1 cellular context compared by ENCODE assay signal in the genomic region with DNA sequence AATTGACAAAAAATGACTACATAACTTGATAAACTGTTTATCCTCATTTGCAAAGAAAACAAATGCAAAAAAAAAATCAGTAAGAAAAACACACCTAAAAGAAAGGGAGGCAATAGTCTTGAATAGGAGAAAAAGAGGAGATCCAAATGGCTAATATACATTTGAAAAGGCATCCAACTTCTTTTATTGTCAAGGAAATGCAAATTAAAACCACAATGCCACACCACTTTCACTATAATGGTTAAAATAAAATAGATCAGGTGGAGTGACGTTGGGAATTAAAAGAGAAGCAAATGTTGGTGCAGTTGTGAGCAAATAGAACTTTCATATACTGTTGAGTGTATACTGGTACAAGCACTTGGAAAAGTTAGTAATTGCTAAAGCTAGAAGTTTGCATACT.
TF ChIP-seq lines count a peak whose summit lies in the region.

No MANE protein-coding gene starts in this region.

TF ChIP-seq in WTC11, 78 proteins besides CTCF, POLR2A, EP300 and RAD21 (continued from another document):
- TF ChIP-seq, protein P1, sequence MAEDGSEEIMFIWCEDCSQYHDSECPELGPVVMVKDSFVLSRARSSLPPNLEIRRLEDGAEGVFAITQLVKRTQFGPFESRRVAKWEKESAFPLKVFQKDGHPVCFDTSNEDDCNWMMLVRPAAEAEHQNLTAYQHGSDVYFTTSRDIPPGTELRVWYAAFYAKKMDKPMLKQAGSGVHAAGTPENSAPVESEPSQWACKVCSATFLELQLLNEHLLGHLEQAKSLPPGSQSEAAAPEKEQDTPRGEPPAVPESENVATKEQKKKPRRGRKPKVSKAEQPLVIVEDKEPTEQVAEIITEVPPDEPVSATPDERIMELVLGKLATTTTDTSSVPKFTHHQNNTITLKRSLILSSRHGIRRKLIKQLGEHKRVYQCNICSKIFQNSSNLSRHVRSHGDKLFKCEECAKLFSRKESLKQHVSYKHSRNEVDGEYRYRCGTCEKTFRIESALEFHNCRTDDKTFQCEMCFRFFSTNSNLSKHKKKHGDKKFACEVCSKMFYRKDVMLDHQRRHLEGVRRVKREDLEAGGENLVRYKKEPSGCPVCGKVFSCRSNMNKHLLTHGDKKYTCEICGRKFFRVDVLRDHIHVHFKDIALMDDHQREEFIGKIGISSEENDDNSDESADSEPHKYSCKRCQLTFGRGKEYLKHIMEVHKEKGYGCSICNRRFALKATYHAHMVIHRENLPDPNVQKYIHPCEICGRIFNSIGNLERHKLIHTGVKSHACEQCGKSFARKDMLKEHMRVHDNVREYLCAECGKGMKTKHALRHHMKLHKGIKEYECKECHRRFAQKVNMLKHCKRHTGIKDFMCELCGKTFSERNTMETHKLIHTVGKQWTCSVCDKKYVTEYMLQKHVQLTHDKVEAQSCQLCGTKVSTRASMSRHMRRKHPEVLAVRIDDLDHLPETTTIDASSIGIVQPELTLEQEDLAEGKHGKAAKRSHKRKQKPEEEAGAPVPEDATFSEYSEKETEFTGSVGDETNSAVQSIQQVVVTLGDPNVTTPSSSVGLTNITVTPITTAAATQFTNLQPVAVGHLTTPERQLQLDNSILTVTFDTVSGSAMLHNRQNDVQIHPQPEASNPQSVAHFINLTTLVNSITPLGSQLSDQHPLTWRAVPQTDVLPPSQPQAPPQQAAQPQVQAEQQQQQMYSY (CRISPR knock-in tag; IDR thresholded peaks at IDR 0.05) = no peak
- TF ChIP-seq, protein P2, sequence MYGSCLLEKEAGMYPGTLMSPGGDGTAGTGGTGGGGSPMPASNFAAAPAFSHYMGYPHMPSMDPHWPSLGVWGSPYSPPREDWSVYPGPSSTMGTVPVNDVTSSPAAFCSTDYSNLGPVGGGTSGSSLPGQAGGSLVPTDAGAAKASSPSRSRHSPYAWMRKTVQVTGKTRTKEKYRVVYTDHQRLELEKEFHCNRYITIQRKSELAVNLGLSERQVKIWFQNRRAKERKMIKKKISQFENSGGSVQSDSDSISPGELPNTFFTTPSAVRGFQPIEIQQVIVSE (CRISPR knock-in tag; IDR thresholded peaks at IDR 0.05; ENCODE audit: borderline replicate concordance) = no peak
- TF ChIP-seq, protein P3, sequence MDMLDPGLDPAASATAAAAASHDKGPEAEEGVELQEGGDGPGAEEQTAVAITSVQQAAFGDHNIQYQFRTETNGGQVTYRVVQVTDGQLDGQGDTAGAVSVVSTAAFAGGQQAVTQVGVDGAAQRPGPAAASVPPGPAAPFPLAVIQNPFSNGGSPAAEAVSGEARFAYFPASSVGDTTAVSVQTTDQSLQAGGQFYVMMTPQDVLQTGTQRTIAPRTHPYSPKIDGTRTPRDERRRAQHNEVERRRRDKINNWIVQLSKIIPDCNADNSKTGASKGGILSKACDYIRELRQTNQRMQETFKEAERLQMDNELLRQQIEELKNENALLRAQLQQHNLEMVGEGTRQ (CRISPR knock-in tag; IDR thresholded peaks at IDR 0.05) = no peak
TF ChIP-seq in WTC11: peak in this region for 0.
